35 cellular contexts compared by ENCODE assay signal in genomic region chr4:109319156-109319555, GRCh38. TPM values are rescaled to one million over a fixed set of nuclear protein-coding genes. Genes with fewer than 3 reads are reported as not detected.
"Had no signal": no experiment of that assay in that cellular context is flagged by ENCODE, and none has a peak within 500 bp of the region (broad histone marks: within the 10 kb centered on the region; RNA-seq: fewer than 3 reads in every experiment).

No MANE protein-coding gene starts in this region.

- H3K4me1 ChIP-seq: ascending aorta, colonic mucosa had no signal

- H3K36me3 ChIP-seq: ascending aorta, cardiac muscle cell, colonic mucosa, WERI-Rb-1 had no signal

- DNase-seq: activated CD4-positive, alpha-beta T cell treated with anti-CD3 and anti-CD28 coated beads for 1 hour; activated CD4-positive, alpha-beta T cell treated with anti-CD3 and anti-CD28 coated beads, Interleukin-2, amount 10 ng/mL, durations not matched to agents 24 days and 14 days; activated CD4-positive, alpha-beta T cell treated with anti-CD3 and anti-CD28 coated beads, Interleukin-2, amount 50 U/mL, for 4 hours; activated CD4-positive, CD25-positive, alpha-beta regulatory T cell; activated CD8-positive, alpha-beta T cell treated with anti-CD3 and anti-CD28 coated beads for 36 hours; activated gamma-delta T cell; activated naive CD4-positive, alpha-beta T cell treated with Interleukin-2 at 50 U/mL for 16 hours; activated naive CD8-positive, alpha-beta T cell treated with anti-CD3 and anti-CD28 coated beads, Interleukin-2, amount 10 ng/mL, durations not matched to agents 7 days and 5 days; activated T-cell treated with anti-CD3 and anti-CD28 coated beads, Interleukin-2, amount 50 U/mL, for 24 hours; amygdala; colonic mucosa; NCI-H1092 treated with DMSO at 0.1 percent for 48 hours; NCI-H1417; NCI-H146; NCI-H187; NCI-H2029 treated with DMSO at 0.1 percent for 48 hours; NCI-H2107; NCI-H2171; NCI-H510A; NCI-H526; NCI-H748 treated with DMSO at 0.1 percent for 48 hours; NK-92 treated with Interleukin-12 subunit alpha and Interleukin-12 subunit beta, amount 100 ng/mL, for 24 hours; SIG-M5; T-helper 1 cell; T-helper 2 cell; T-helper 9 cell; WERI-Rb-1 had no signal

- ATAC-seq: activated CD8-positive, alpha-beta T cell treated with anti-CD3 and anti-CD28 coated beads for 36 hours; Panc1; SK-N-SH treated with all-trans-retinoic acid at 6 μM for 48 hours had no signal

- H3K27ac ChIP-seq: ascending aorta, cardiac muscle cell, colonic mucosa, WERI-Rb-1 had no signal

- H3K27me3 ChIP-seq: ascending aorta, cardiac muscle cell, colonic mucosa had no signal

- H3K4me3 ChIP-seq: ascending aorta, cardiac muscle cell, colonic mucosa had no signal

- H3K9me3 ChIP-seq: colonic mucosa had no signal

RNA-seq across cellular contexts. Expression of gene COL25A1, which starts 16.7 kb away (rescaled TPM):
- total RNA-seq: activated CD4-positive, alpha-beta T cell treated with anti-CD3 and anti-CD28 coated beads, Interleukin-2, amount 10 ng/mL, durations not matched to agents 24 days and 14 days; activated CD8-positive, alpha-beta memory T cell treated with anti-CD3 and anti-CD28 coated beads for 36 hours; activated CD8-positive, alpha-beta T cell treated with anti-CD3 and anti-CD28 coated beads for 36 hours; activated T-helper 2 cell treated with anti-CD3 and anti-CD28 coated beads, Interferon-gamma antibody, Interleukin-2, Interleukin-4, amounts not matched to agents 10 μg/mL and 5 μg/mL and 100 μg/mL, durations not matched to agents 14 hours and 24 hours and 36 hours; MCF 10A; RPMI7951 had no signal
